Comparison of ENCODE assay signal across 22 cellular contexts in the genomic region with DNA sequence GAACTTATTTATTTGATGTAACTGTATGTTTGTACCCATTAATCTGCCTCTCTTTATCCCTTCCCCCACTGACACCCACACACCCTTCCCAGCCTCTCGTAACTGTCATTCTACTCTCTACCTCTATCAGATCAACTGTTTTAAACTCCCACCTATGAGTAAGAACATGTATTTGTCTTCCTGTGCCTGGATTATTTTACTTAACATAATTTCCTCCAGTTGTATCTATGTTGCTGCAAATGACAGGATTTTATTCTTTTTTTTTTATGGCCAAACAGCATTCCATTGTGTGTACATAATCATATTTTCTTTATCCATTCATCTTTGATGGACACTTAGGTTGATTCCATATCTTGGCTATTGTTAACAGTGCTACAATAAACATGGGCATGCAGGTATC.
"Had no signal": no experiment of that assay in that cellular context is flagged by ENCODE, and none has a peak within 500 bp of the region (broad histone marks: within the 10 kb centered on the region; RNA-seq: fewer than 3 reads in every experiment).

No MANE protein-coding gene starts in this region.

- H3K4me1 Mint-ChIP-seq: endodermal cell had no signal

- H3K9me3 ChIP-seq: ascending aorta, breast epithelium, lower lobe of right lung, neutrophil, stomach had no signal

- H3K36me3 ChIP-seq: ascending aorta, breast epithelium, lower lobe of right lung had no signal

- H3K36me3 Mint-ChIP-seq: natural killer cell treated with Interleukin-12 subunit alpha and Interleukin-12 subunit beta and Interleukin-15 and Interleukin-18, amount 100 ng/mL, for 72 hours had no signal

- H3K4me3 Mint-ChIP-seq: activated CD4-positive, alpha-beta memory T cell treated with anti-CD3 and anti-CD28 coated beads, Interleukin-2, amount 10 ng/mL, durations not matched to agents 7 days and 5 days; activated naive CD4-positive, alpha-beta T cell treated with anti-CD3 and anti-CD28 coated beads, Interleukin-2, amount 10 ng/mL, durations not matched to agents 7 days and 5 days; activated naive CD8-positive, alpha-beta T cell treated with anti-CD3 and anti-CD28 coated beads, Interleukin-2, amount 50 U/mL, for 24 hours; endodermal cell; natural killer cell treated with Interleukin-12 subunit alpha and Interleukin-12 subunit beta and Interleukin-15 and Interleukin-18, amount 100 ng/mL, for 72 hours; T-helper 2 cell treated with Interferon-gamma antibody and Interleukin-4, amounts not matched to agents 5 μg/mL and 100 μg/mL, for 36 hours; WTC11 had no signal

- DNase-seq: activated CD4-positive, alpha-beta memory T cell treated with anti-CD3 and anti-CD28 coated beads, Interleukin-2, amount 10 ng/mL, durations not matched to agents 7 days and 5 days; activated CD4-positive, alpha-beta T cell treated with anti-CD3 and anti-CD28 coated beads for 48 hours; activated naive CD4-positive, alpha-beta T cell treated with anti-CD3 and anti-CD28 coated beads, Interleukin-2, amount 10 ng/mL, durations not matched to agents 7 days and 5 days; activated naive CD8-positive, alpha-beta T cell treated with anti-CD3 and anti-CD28 coated beads, Interleukin-2, amount 50 U/mL, for 24 hours; activated T-cell treated with anti-CD3 and anti-CD28 coated beads, Interleukin-2, amount 50 U/mL, for 1 hour; endodermal cell; erythroblast; foreskin melanocyte; glutamatergic neuron; hypothalamus; lower lobe of right lung; stimulated activated CD4-positive, alpha-beta T cell treated with anti-CD3 and anti-CD28 coated beads, Interleukin-4, amount 100 ng/mL, for 1 hour; stomach had no signal

- ATAC-seq: activated naive CD8-positive, alpha-beta T cell treated with anti-CD3 and anti-CD28 coated beads, Interleukin-2, amount 50 U/mL, for 24 hours; lower lobe of right lung; natural killer cell treated with Interleukin-12 subunit alpha and Interleukin-12 subunit beta and Interleukin-15 and Interleukin-18, amount 100 ng/mL, for 72 hours; sciatic nerve; WTC11 had no signal

- H3K27me3 Mint-ChIP-seq: activated CD4-positive, alpha-beta memory T cell treated with anti-CD3 and anti-CD28 coated beads, Interleukin-2, amount 10 ng/mL, durations not matched to agents 7 days and 5 days; activated naive CD4-positive, alpha-beta T cell treated with anti-CD3 and anti-CD28 coated beads, Interleukin-2, amount 10 ng/mL, durations not matched to agents 7 days and 5 days; activated naive CD8-positive, alpha-beta T cell treated with anti-CD3 and anti-CD28 coated beads, Interleukin-2, amount 50 U/mL, for 24 hours; natural killer cell treated with Interleukin-12 subunit alpha and Interleukin-12 subunit beta and Interleukin-15 and Interleukin-18, amount 100 ng/mL, for 72 hours had no signal

- H3K27ac Mint-ChIP-seq: activated CD4-positive, alpha-beta memory T cell treated with anti-CD3 and anti-CD28 coated beads, Interleukin-2, amount 10 ng/mL, durations not matched to agents 7 days and 5 days; activated naive CD4-positive, alpha-beta T cell treated with anti-CD3 and anti-CD28 coated beads, Interleukin-2, amount 10 ng/mL, durations not matched to agents 7 days and 5 days; activated naive CD8-positive, alpha-beta T cell treated with anti-CD3 and anti-CD28 coated beads, Interleukin-2, amount 50 U/mL, for 24 hours; activated T-helper 2 cell treated with anti-CD3 and anti-CD28 coated beads, Interferon-gamma antibody, Interleukin-2, Interleukin-4, amounts not matched to agents 10 μg/mL and 5 μg/mL and 100 μg/mL, durations not matched to agents 14 hours and 24 hours and 36 hours; endodermal cell; natural killer cell treated with Interleukin-12 subunit alpha and Interleukin-12 subunit beta and Interleukin-15 and Interleukin-18, amount 100 ng/mL, for 72 hours; T-helper 2 cell treated with Interferon-gamma antibody and Interleukin-4, amounts not matched to agents 5 μg/mL and 100 μg/mL, for 36 hours had no signal

- H3K4me3 ChIP-seq: ascending aorta, breast epithelium, lower lobe of right lung, smooth muscle cell, stomach had no signal

- H3K27me3 ChIP-seq: ascending aorta, breast epithelium, neutrophil, stomach had no signal

- H3K27ac ChIP-seq: ascending aorta, breast epithelium, lower lobe of right lung, neutrophil, stomach had no signal

- H3K9me3 Mint-ChIP-seq: natural killer cell treated with Interleukin-12 subunit alpha and Interleukin-12 subunit beta and Interleukin-15 and Interleukin-18, amount 100 ng/mL, for 72 hours had no signal

- H3K4me1 ChIP-seq: ascending aorta, breast epithelium had no signal
